ENCODE assay signal across 27 cellular contexts in genomic region chr7:153934048-153934447, GRCh38.
"Had no signal": no experiment of that assay in that cellular context is flagged by ENCODE, and none has a peak within 500 bp of the region (broad histone marks: within the 10 kb centered on the region; RNA-seq: fewer than 3 reads in every experiment).

No MANE protein-coding gene starts in this region.

- H3K27me3 Mint-ChIP-seq: activated CD4-positive, alpha-beta memory T cell treated with anti-CD3 and anti-CD28 coated beads for 36 hours; activated CD4-positive, alpha-beta T cell treated with anti-CD3 and anti-CD28 coated beads, Interleukin-2, amount 10 ng/mL, durations not matched to agents 24 days and 14 days; activated naive CD4-positive, alpha-beta T cell treated with anti-CD3 and anti-CD28 coated beads, Interleukin-2, amount 10 ng/mL, durations not matched to agents 7 days and 5 days; activated naive CD8-positive, alpha-beta T cell treated with anti-CD3 and anti-CD28 coated beads, Interleukin-2, amount 10 ng/mL, durations not matched to agents 7 days and 5 days; effector memory CD8-positive, alpha-beta T cell; stimulated activated naive B cell treated with anti-CD40 and anti-IgM and Interleukin-4, amounts not matched to agents 10 μg/mL and 1 μg/mL and 100 μg/mL, for 72 hours had no signal

- H3K4me2 ChIP-seq: hepatocyte had no signal

- H3K36me3 Mint-ChIP-seq: activated CD4-positive, alpha-beta memory T cell treated with anti-CD3 and anti-CD28 coated beads for 36 hours; activated naive CD4-positive, alpha-beta T cell treated with anti-CD3 and anti-CD28 coated beads, Interleukin-2, amount 10 ng/mL, durations not matched to agents 7 days and 5 days; activated naive CD8-positive, alpha-beta T cell treated with anti-CD3 and anti-CD28 coated beads, Interleukin-2, amount 10 ng/mL, durations not matched to agents 7 days and 5 days; stimulated activated naive B cell treated with anti-CD40 and anti-IgM and Interleukin-4, amounts not matched to agents 10 μg/mL and 1 μg/mL and 100 μg/mL, for 72 hours had no signal

- H3K4me3 Mint-ChIP-seq: activated CD4-positive, alpha-beta memory T cell treated with anti-CD3 and anti-CD28 coated beads for 36 hours; activated CD4-positive, alpha-beta T cell treated with anti-CD3 and anti-CD28 coated beads, Interleukin-2, amount 10 ng/mL, durations not matched to agents 24 days and 14 days; activated naive CD4-positive, alpha-beta T cell treated with anti-CD3 and anti-CD28 coated beads, Interleukin-2, amount 10 ng/mL, durations not matched to agents 7 days and 5 days; activated naive CD8-positive, alpha-beta T cell treated with anti-CD3 and anti-CD28 coated beads, Interleukin-2, amount 10 ng/mL, durations not matched to agents 7 days and 5 days; activated T-cell treated with anti-CD3 and anti-CD28 coated beads, Interleukin-2, amount 50 U/mL, for 24 hours; effector memory CD8-positive, alpha-beta T cell; nephron; stimulated activated naive B cell treated with anti-CD40 and anti-IgM and Interleukin-4, amounts not matched to agents 10 μg/mL and 1 μg/mL and 100 μg/mL, for 72 hours had no signal

- H3K4me1 Mint-ChIP-seq: activated CD4-positive, alpha-beta T cell treated with anti-CD3 and anti-CD28 coated beads, Interleukin-2, amount 10 ng/mL, durations not matched to agents 24 days and 14 days; activated naive CD4-positive, alpha-beta T cell treated with anti-CD3 and anti-CD28 coated beads, Interleukin-2, amount 10 ng/mL, durations not matched to agents 7 days and 5 days; activated naive CD8-positive, alpha-beta T cell treated with anti-CD3 and anti-CD28 coated beads, Interleukin-2, amount 10 ng/mL, durations not matched to agents 7 days and 5 days; nephron; stimulated activated naive B cell treated with anti-CD40 and anti-IgM and Interleukin-4, amounts not matched to agents 10 μg/mL and 1 μg/mL and 100 μg/mL, for 72 hours had no signal

- FAIRE-seq: astrocyte, endothelial cell of umbilical vein had no signal

- H3K79me2 ChIP-seq: hepatocyte had no signal

- H3K27ac ChIP-seq: brain microvascular endothelial cell, gastroesophageal sphincter, hepatocyte, left ventricle myocardium inferior, stomach, thyroid gland, upper lobe of left lung, WERI-Rb-1 had no signal

- H3K9me3 Mint-ChIP-seq: activated CD4-positive, alpha-beta memory T cell treated with anti-CD3 and anti-CD28 coated beads for 36 hours; activated naive CD8-positive, alpha-beta T cell treated with anti-CD3 and anti-CD28 coated beads, Interleukin-2, amount 10 ng/mL, durations not matched to agents 7 days and 5 days had no signal

- DNase-seq: activated CD4-positive, alpha-beta memory T cell treated with anti-CD3 and anti-CD28 coated beads for 36 hours; activated CD4-positive, alpha-beta T cell treated with anti-CD3 and anti-CD28 coated beads, Interleukin-2, amount 10 ng/mL, durations not matched to agents 24 days and 14 days; activated CD8-positive, alpha-beta memory T cell treated with anti-CD3 and anti-CD28 coated beads, Interleukin-2, amount 50 U/mL, for 4 hours; activated gamma-delta T cell; activated naive CD4-positive, alpha-beta T cell treated with anti-CD3 and anti-CD28 coated beads, Interleukin-2, amount 10 ng/mL, durations not matched to agents 7 days and 5 days; activated naive CD8-positive, alpha-beta T cell treated with anti-CD3 and anti-CD28 coated beads, Interleukin-2, amount 10 ng/mL, durations not matched to agents 7 days and 5 days; activated T-cell treated with anti-CD3 and anti-CD28 coated beads, Interleukin-2, amount 50 U/mL, for 24 hours; brain microvascular endothelial cell; cortex of kidney; effector memory CD8-positive, alpha-beta T cell; islet precursor cell; left ventricle myocardium inferior; posterior cingulate gyrus; right cardiac atrium; stimulated activated CD4-positive, alpha-beta T cell treated with anti-CD3 and anti-CD28 coated beads, Interleukin-15, amount 100 ng/mL, for 24 hours; stimulated activated CD4-positive, alpha-beta T cell treated with anti-CD3 and anti-CD28 coated beads, Interleukin-2, amount 100 ng/mL, for 24 hours; stimulated activated naive B cell treated with anti-CD40 and anti-IgM and Interleukin-4, amounts not matched to agents 10 μg/mL and 1 μg/mL and 100 μg/mL, for 72 hours; stomach; thyroid gland; WERI-Rb-1 had no signal

- H3K4me1 ChIP-seq: gastroesophageal sphincter, left ventricle myocardium inferior, upper lobe of left lung had no signal

- H3K9me3 ChIP-seq: gastroesophageal sphincter, left ventricle myocardium inferior, stomach, thyroid gland, upper lobe of left lung had no signal

- ATAC-seq: activated CD4-positive, CD25-positive, alpha-beta regulatory T cell treated with anti-CD3 and anti-CD28 coated beads, Interleukin-2, amount 50 U/mL, for 24 hours; effector memory CD8-positive, alpha-beta T cell; gastroesophageal sphincter; right cardiac atrium; stimulated activated naive B cell treated with anti-CD40 and anti-IgM and Interleukin-4, amounts not matched to agents 10 μg/mL and 1 μg/mL and 100 μg/mL, for 72 hours had no signal

- H2AFZ ChIP-seq: hepatocyte had no signal

- H3K27ac Mint-ChIP-seq: activated CD4-positive, alpha-beta memory T cell treated with anti-CD3 and anti-CD28 coated beads for 36 hours; activated CD4-positive, alpha-beta T cell treated with anti-CD3 and anti-CD28 coated beads, Interleukin-2, amount 10 ng/mL, durations not matched to agents 24 days and 14 days; activated naive CD4-positive, alpha-beta T cell treated with anti-CD3 and anti-CD28 coated beads, Interleukin-2, amount 10 ng/mL, durations not matched to agents 7 days and 5 days; activated naive CD8-positive, alpha-beta T cell treated with anti-CD3 and anti-CD28 coated beads, Interleukin-2, amount 10 ng/mL, durations not matched to agents 7 days and 5 days; activated T-cell treated with anti-CD3 and anti-CD28 coated beads, Interleukin-2, amount 50 U/mL, for 24 hours; effector memory CD8-positive, alpha-beta T cell; nephron; stimulated activated naive B cell treated with anti-CD40 and anti-IgM and Interleukin-4, amounts not matched to agents 10 μg/mL and 1 μg/mL and 100 μg/mL, for 72 hours had no signal

- H3K27me3 ChIP-seq: brain microvascular endothelial cell, gastroesophageal sphincter, hepatocyte, stomach, thyroid gland, upper lobe of left lung had no signal

- H3K36me3 ChIP-seq: brain microvascular endothelial cell, gastroesophageal sphincter, left ventricle myocardium inferior, stomach, thyroid gland, upper lobe of left lung, WERI-Rb-1 had no signal

- H3K4me3 ChIP-seq: gastroesophageal sphincter, hepatocyte, left ventricle myocardium inferior, stomach, thyroid gland, upper lobe of left lung had no signal
